ENCODE assay signal across 1 cellular context in the genomic region with DNA sequence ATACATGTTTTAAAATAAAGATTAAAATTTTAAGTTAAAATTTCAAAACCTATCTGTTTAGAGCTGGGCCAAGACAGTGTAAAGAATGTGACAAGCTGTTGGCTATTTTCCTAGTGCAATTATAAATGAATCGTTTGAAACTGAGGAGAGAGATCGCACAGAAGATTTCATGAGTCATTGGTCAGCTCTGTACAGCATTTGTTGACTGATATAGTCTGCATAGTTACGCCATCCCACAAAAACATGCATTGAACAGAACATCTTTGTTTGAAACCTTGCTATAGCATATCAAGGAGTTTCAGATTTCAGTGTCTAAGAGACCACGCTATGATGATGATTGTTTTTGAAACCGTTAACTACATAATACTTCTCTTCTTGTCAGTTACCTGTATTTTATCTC.
TF ChIP-seq lines count a peak whose summit lies in the region.

No MANE protein-coding gene starts in this region.

TF ChIP-seq in GM12878, 131 proteins besides CTCF, POLR2A, EP300 and RAD21 (continued from another document):
- TF ChIP-seq CBX5 (IDR thresholded peaks at IDR 0.05; ENCODE audit: low read depth) = no peak
- TF ChIP-seq ZBTB40 (IDR thresholded peaks at IDR 0.05; ENCODE audit: borderline replicate concordance) = no peak
- no peak for TF ChIP-seq KAT2A (conservative IDR thresholded peaks at IDR 0.05; ENCODE audit: control insufficient read depth, low read depth, low read length)
- TF ChIP-seq, protein P1, sequence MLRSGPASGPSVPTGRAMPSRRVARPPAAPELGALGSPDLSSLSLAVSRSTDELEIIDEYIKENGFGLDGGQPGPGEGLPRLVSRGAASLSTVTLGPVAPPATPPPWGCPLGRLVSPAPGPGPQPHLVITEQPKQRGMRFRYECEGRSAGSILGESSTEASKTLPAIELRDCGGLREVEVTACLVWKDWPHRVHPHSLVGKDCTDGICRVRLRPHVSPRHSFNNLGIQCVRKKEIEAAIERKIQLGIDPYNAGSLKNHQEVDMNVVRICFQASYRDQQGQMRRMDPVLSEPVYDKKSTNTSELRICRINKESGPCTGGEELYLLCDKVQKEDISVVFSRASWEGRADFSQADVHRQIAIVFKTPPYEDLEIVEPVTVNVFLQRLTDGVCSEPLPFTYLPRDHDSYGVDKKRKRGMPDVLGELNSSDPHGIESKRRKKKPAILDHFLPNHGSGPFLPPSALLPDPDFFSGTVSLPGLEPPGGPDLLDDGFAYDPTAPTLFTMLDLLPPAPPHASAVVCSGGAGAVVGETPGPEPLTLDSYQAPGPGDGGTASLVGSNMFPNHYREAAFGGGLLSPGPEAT (IDR thresholded peaks at IDR 0.05; ENCODE audit: low read depth) = no peak
- TF ChIP-seq PML (IDR thresholded peaks at IDR 0.05; ENCODE audit: low read length) = no peak
- no peak for TF ChIP-seq NFIC (IDR thresholded peaks at IDR 0.05; ENCODE audit: low read depth, low read length)
- no peak for TF ChIP-seq ASH2L (IDR thresholded peaks at IDR 0.05; ENCODE audit: borderline replicate concordance, low read depth)
- no peak for TF ChIP-seq NR2C1 (IDR thresholded peaks at IDR 0.05)
- TF ChIP-seq NFYA (IDR thresholded peaks at IDR 0.05; ENCODE audit: borderline replicate concordance, low read depth, low read length) = no peak
- no peak for TF ChIP-seq FOXK2 (IDR thresholded peaks at IDR 0.05)
- TF ChIP-seq, protein P2, sequence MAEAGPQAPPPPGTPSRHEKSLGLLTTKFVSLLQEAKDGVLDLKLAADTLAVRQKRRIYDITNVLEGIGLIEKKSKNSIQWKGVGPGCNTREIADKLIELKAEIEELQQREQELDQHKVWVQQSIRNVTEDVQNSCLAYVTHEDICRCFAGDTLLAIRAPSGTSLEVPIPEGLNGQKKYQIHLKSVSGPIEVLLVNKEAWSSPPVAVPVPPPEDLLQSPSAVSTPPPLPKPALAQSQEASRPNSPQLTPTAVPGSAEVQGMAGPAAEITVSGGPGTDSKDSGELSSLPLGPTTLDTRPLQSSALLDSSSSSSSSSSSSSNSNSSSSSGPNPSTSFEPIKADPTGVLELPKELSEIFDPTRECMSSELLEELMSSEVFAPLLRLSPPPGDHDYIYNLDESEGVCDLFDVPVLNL (IDR thresholded peaks at IDR 0.05; ENCODE audit: low read depth, low read length) = no peak
- no peak for TF ChIP-seq PBX3 (IDR thresholded peaks at IDR 0.05; ENCODE audit: insufficient replicate concordance, low read depth, low read length)
